In genomic region chr22:40482886-40483285, GRCh38 we compare ENCODE assay signal across 23 cellular contexts.
DNase-seq lines count a peak whose midpoint lies in the region; ATAC-seq and TF ChIP-seq lines count a peak whose summit lies in the region.
"Had no signal": no experiment of that assay in that cellular context is flagged by ENCODE, and none has a peak within 500 bp of the region (broad histone marks: within the 10 kb centered on the region; RNA-seq: fewer than 3 reads in every experiment).

No MANE protein-coding gene starts in this region.

- BruUV-seq in MCF 10A (replicated peaks; lab: Mats Ljungman, UMichigan), result no TSS peak

- H3K27ac Mint-ChIP-seq in MCF 10A (ENCODE audit: low read depth, unreplicated experiment) (peak overlapping the region; percentile 84), T-cell (no peak overlapping the region)
- H3K27ac Mint-ChIP-seq in activated T-cell treated with anti-CD3 and anti-CD28 coated beads, Interleukin-2, amount 50 U/mL, for 24 hours, result no peak overlapping the region
- H3K27ac Mint-ChIP-seq: GM23338, H9, IgD-negative memory B cell had no signal

- ATAC-seq in T-cell (replicated peaks in 1 of 4) (no peak), GM21576 (IDR thresholded peaks at IDR 0.05; ENCODE audit: unreplicated experiment) (no peak), GM19452 (IDR thresholded peaks at IDR 0.05; ENCODE audit: unreplicated experiment) (no peak)
- ATAC-seq: GM23338 had no signal

- H3K4me3 ChIP-seq in breast epithelium, result no peak overlapping the region
- no peak overlapping the region for H3K4me3 ChIP-seq in neutrophil (ENCODE audit: low read depth in 1 of 2, low read length in 1 of 2)
- H3K4me3 ChIP-seq: GM23338 had no signal

- no peak for TF ChIP-seq POLR2A in breast epithelium (IDR thresholded peaks at IDR 0.05)

- H3K27ac ChIP-seq in breast epithelium (no peak overlapping the region), epithelial cell of prostate (peak overlapping the region; percentile 84), neutrophil (peak overlapping the region; percentile 75)
- H3K27ac ChIP-seq: 22Rv1, KMS-11 had no signal

- H3K36me3 ChIP-seq in breast epithelium (no peaks in the 10 kb centered on the region), neutrophil (no peaks in the 10 kb centered on the region)

- H3K36me3 Mint-ChIP-seq in MCF 10A (ENCODE audit: insufficient read depth, unreplicated experiment) (peaks cover 7% of the 10 kb centered on the region), T-cell (peaks cover 20% of the 10 kb centered on the region)
- no peaks in the 10 kb centered on the region for H3K36me3 Mint-ChIP-seq in activated T-cell treated with anti-CD3 and anti-CD28 coated beads, Interleukin-2, amount 50 U/mL, for 24 hours (ENCODE audit: low read depth)

- no peaks in the 10 kb centered on the region for H3K4me1 ChIP-seq in breast epithelium
- H3K4me1 ChIP-seq in neutrophil (ENCODE audit: control insufficient read depth in 1 of 2, insufficient read depth in 1 of 2, low read depth in 1 of 2, low read length in 1 of 2), result peaks cover 98 to 100% of the 10 kb centered on the region in 2 experiments

- POLR2A ChIA-PET in MCF 10A (lab: Yijun Ruan, JAX), result interaction anchor here (1.1 to 7.8 kb wide), 10 partner anchors 14 to 274 kb away, joined by 3 to 79 read pairs (median 7); partner anchors contain the start of gene MRTFA
- POLR2A ChIA-PET in T-cell (lab: Charles Lee), result no interaction called here

- CTCF ChIA-PET in MCF 10A (lab: Yijun Ruan, JAX), result interaction anchor here (0.7 to 1.8 kb wide), 5 partner anchors 20 to 163 kb away, joined by 3 to 7 read pairs (median 5); no protein-coding TSS in a partner anchor
- CTCF ChIA-PET in T-cell (lab: Charles Lee), result interaction anchor here in 1 of 2 donors (0.5 to 1.1 kb wide), 3 partner anchors 36 to 331 kb away, joined by 3 to 4 read pairs (median 3); no protein-coding TSS in a partner anchor

- no peaks in the 10 kb centered on the region for H3K9me3 ChIP-seq in breast epithelium
- H3K9me3 ChIP-seq in neutrophil, result no peaks in the 10 kb centered on the region

- no peaks in the 10 kb centered on the region for H3K27me3 ChIP-seq in breast epithelium
- H3K27me3 ChIP-seq in neutrophil, result no peaks in the 10 kb centered on the region

- TF ChIP-seq CTCF in MCF 10A (IDR thresholded peaks at IDR 0.05; ENCODE audit: unreplicated experiment) (no peak), breast epithelium (IDR thresholded peaks at IDR 0.05) (no peak), neutrophil (IDR thresholded peaks at IDR 0.05) (no peak)

- H3K4me3 Mint-ChIP-seq in MCF 10A (ENCODE audit: unreplicated experiment) (peak overlapping the region; percentile 24), T-cell (no peak overlapping the region)
- no peak overlapping the region for H3K4me3 Mint-ChIP-seq in activated T-cell treated with anti-CD3 and anti-CD28 coated beads, Interleukin-2, amount 50 U/mL, for 24 hours
- H3K4me3 Mint-ChIP-seq: GM23338, H9, IgD-negative memory B cell had no signal

- H3K27me3 Mint-ChIP-seq in MCF 10A (ENCODE audit: insufficient read depth, unreplicated experiment), result no peaks in the 10 kb centered on the region
- H3K27me3 Mint-ChIP-seq in T-cell, result no peaks in the 10 kb centered on the region
- no peaks in the 10 kb centered on the region for H3K27me3 Mint-ChIP-seq in activated T-cell treated with anti-CD3 and anti-CD28 coated beads, Interleukin-2, amount 50 U/mL, for 24 hours
- H3K27me3 Mint-ChIP-seq: IgD-negative memory B cell had no signal

- H3K4me1 Mint-ChIP-seq in MCF 10A (ENCODE audit: insufficient read depth, unreplicated experiment) (peaks cover 49% of the 10 kb centered on the region), T-cell (peaks cover 54 to 59% (median 55%) of the 10 kb centered on the region in 3 donors)
- H3K4me1 Mint-ChIP-seq in activated T-cell treated with anti-CD3 and anti-CD28 coated beads, Interleukin-2, amount 50 U/mL, for 24 hours (ENCODE audit: low read depth), result peaks cover 57% of the 10 kb centered on the region

- intact Hi-C loops in MCF 10A (cut with micrococcal nuclease) (no loop called here), breast epithelium (cut with DNase I; ENCODE audit: low total_unique reads) (no loop called here)

- H3K9me3 Mint-ChIP-seq in MCF 10A (ENCODE audit: unreplicated experiment) (no peaks in the 10 kb centered on the region), T-cell (no peaks in the 10 kb centered on the region)
- no peaks in the 10 kb centered on the region for H3K9me3 Mint-ChIP-seq in activated T-cell treated with anti-CD3 and anti-CD28 coated beads, Interleukin-2, amount 50 U/mL, for 24 hours
- H3K9me3 Mint-ChIP-seq: GM23338, H9, IgD-negative memory B cell had no signal

- DNase-seq in MCF 10A (ENCODE audit: unreplicated experiment) (no peak), breast epithelium (ENCODE audit: low spot score in 2 of 2) (no peak), epithelial cell of prostate (ENCODE audit: low read depth, low spot score) (no peak), T-cell (no peak)
- DNase-seq in activated T-cell treated with anti-CD3 and anti-CD28 coated beads, Interleukin-2, amount 50 U/mL, for 24 hours, result no peak
- DNase-seq: DMS153, DND-41, H9, NCI-H1092, NCI-H1417 treated with DMSO at 0.1 percent for 48 hours, NCI-H1694 treated with DMSO at 0.1 percent for 48 hours, NCI-H2081, NCI-H2227 treated with DMSO at 0.1 percent for 48 hours, NCI-H526 treated with DMSO at 0.1 percent for 48 hours, RPMI8226, SHP77 treated with DMSO at 0.1 percent for 48 hours had no signal

Comparison
In these comparisons a context has a peak if more than half of its experiments do, and no peak if none do; other contexts are left out.
1. H3K27ac ChIP-seq: peak in epithelial cell of prostate (single experiment) and neutrophil (single experiment); none in breast epithelium (0 of 2).